In genomic region chr3:46163551-46163981, GRCh38 we compare ENCODE assay signal across 22 cellular contexts. TPM values are rescaled to one million over a fixed set of nuclear protein-coding genes. Genes with fewer than 3 reads are reported as not detected.
DNase-seq lines count a peak whose midpoint lies in the region; ATAC-seq, FAIRE-seq and TF ChIP-seq lines count a peak whose summit lies in the region.
"Had no signal": no experiment of that assay in that cellular context is flagged by ENCODE, and none has a peak within 500 bp of the region (broad histone marks: within the 10 kb centered on the region; RNA-seq: fewer than 3 reads in every experiment).

No MANE protein-coding gene starts in this region.

- H3K36me3 ChIP-seq in HUES64 (ENCODE audit: insufficient read depth, low read length): no peaks in the 10 kb centered on the region
- no peaks in the 10 kb centered on the region for H3K36me3 ChIP-seq in K562 (ENCODE audit: control insufficient read depth, insufficient read depth, low read length)
- H3K36me3 ChIP-seq: SJCRH30 had no signal

- no peaks in the 10 kb centered on the region for H3K27me3 ChIP-seq in HUES64 (ENCODE audit: insufficient read depth, low read length)
- H3K27me3 ChIP-seq in K562 (ENCODE audit: control insufficient read depth in 2 of 2, insufficient read depth in 2 of 2, low read length in 2 of 2): no peaks in the 10 kb centered on the region; a peak in 1 of 5 replicates
- H3K27me3 ChIP-seq: SJCRH30 had no signal

- H3K9me3 ChIP-seq in HUES64 (ENCODE audit: insufficient read depth, low read depth, low read length): no peaks in the 10 kb centered on the region
- no peaks in the 10 kb centered on the region for H3K9me3 ChIP-seq in K562 (replicated peaks; ENCODE audit: control insufficient read depth, insufficient read depth, low read depth, low read length)
- H3K9me3 ChIP-seq: SJCRH30 had no signal

- no peaks in the 10 kb centered on the region for H3K4me1 Mint-ChIP-seq in natural killer cell
- H3K4me1 Mint-ChIP-seq: activated T-helper 17 cell treated with anti-CD3 and anti-CD28 coated beads, Interleukin-2, amount 50 U/mL, for 72 hours had no signal

- ATAC-seq in K562 (no peak), HG02870 (IDR thresholded peaks at IDR 0.05; ENCODE audit: unreplicated experiment) (no peak), natural killer cell (no peak), GM18505 (IDR thresholded peaks at IDR 0.05; ENCODE audit: unreplicated experiment) (no peak)
- ATAC-seq: activated T-helper 17 cell treated with anti-CD3 and anti-CD28 coated beads, Interleukin-2, amount 50 U/mL, for 72 hours; CD8-positive, alpha-beta T cell; stimulated activated naive CD8-positive, alpha-beta T cell treated with anti-CD3 and anti-CD28 coated beads, Interleukin-15, amount 100 ng/mL, for 72 hours had no signal

- peaks cover 0 to 3% of the 10 kb centered on the region in 2 donors for H3K9me3 Mint-ChIP-seq in natural killer cell
- H3K9me3 Mint-ChIP-seq: CD8-positive, alpha-beta T cell had no signal

- TF ChIP-seq EP300 in K562 (IDR thresholded peaks at IDR 0.05; ENCODE audit: low read length): no peak

- no peaks in the 10 kb centered on the region for H3K9me1 ChIP-seq in K562 (ENCODE audit: control insufficient read depth, insufficient read depth, low read length)

- 76% methylated on average over 3 of the region's 3 CpGs for whole genome bisulfite sequencing in HUES64
- WGBS in K562 (ENCODE audit: insufficient coverage, low coverage, missing lambda C conversion rate): 0% methylated on average over 3 of the region's 3 CpGs

- intact Hi-C loops in K562 (cut with micrococcal nuclease) (no loop called here), natural killer cell (cut with micrococcal nuclease) (no loop called here)

- H3K4me1 ChIP-seq in HUES64 (ENCODE audit: insufficient read depth, low read length) (peaks cover 9% of the 10 kb centered on the region), K562 (replicated peaks in 1 of 2; ENCODE audit: control insufficient read depth in 2 of 2, insufficient read depth in 2 of 2, low read length in 2 of 2) (no peaks in the 10 kb centered on the region)
- H3K4me1 ChIP-seq: SJCRH30 had no signal

- H3K79me2 ChIP-seq in K562 (ENCODE audit: control insufficient read depth, insufficient read depth, low read length): no peaks in the 10 kb centered on the region

- H3K27me3 Mint-ChIP-seq in natural killer cell (ENCODE audit: low read depth in 2 of 2): peaks cover 0 to 2% of the 10 kb centered on the region in 2 donors
- H3K27me3 Mint-ChIP-seq: activated CD4-positive, alpha-beta memory T cell treated with anti-CD3 and anti-CD28 coated beads for 36 hours; activated T-helper 17 cell treated with anti-CD3 and anti-CD28 coated beads, Interleukin-2, amount 50 U/mL, for 72 hours had no signal

- H3K4me3 ChIP-seq in HUES64 (ENCODE audit: low read length): no peak overlapping the region
- H3K4me3 ChIP-seq in K562: no peak overlapping the region
- H3K4me3 ChIP-seq: SJCRH30 had no signal

- no peak overlapping the region for H3K9ac ChIP-seq in HUES64 (ENCODE audit: low read depth, low read length)
- H3K9ac ChIP-seq in K562 (ENCODE audit: insufficient read depth in 1 of 2, low read depth in 2 of 2, low read length in 2 of 2): no peak overlapping the region

- no TSS peak for BruUV-seq in K562 (replicated peaks; lab: Mats Ljungman, UMichigan)

- TF ChIP-seq CTCF in K562 (IDR thresholded peaks at IDR 0.05 in 2 of 3, conservative IDR thresholded peaks at IDR 0.05 in 1 of 3; ENCODE audit: insufficient read depth in 2 of 3, low read depth in 1 of 3, low read length in 3 of 3): no peak
- no peak for TF ChIP-seq CTCF in natural killer cell (IDR thresholded peaks at IDR 0.05)

- FAIRE-seq in K562 (lab: Jason Lieb, UNC): no peak
- FAIRE-seq: small intestine had no signal

- no peak for TF ChIP-seq POLR2A in K562 (conservative IDR thresholded peaks at IDR 0.05)
- no peak for TF ChIP-seq POLR2A in GM18505 (IDR thresholded peaks at IDR 0.05; ENCODE audit: borderline replicate concordance, extremely low read depth, insufficient read depth, insufficient read length)

- in situ Hi-C loops in K562 (cut with MboI): no loop called here

- H3K27ac Mint-ChIP-seq in natural killer cell: no peak overlapping the region
- H3K27ac Mint-ChIP-seq: activated CD4-positive, alpha-beta memory T cell treated with anti-CD3 and anti-CD28 coated beads for 36 hours; activated T-helper 17 cell treated with anti-CD3 and anti-CD28 coated beads, Interleukin-2, amount 50 U/mL, for 72 hours; CD8-positive, alpha-beta T cell; stimulated activated naive CD8-positive, alpha-beta T cell treated with anti-CD3 and anti-CD28 coated beads, Interleukin-15, amount 100 ng/mL, for 72 hours had no signal

- H3K4me2 ChIP-seq in K562 (ENCODE audit: insufficient read depth, low read length): no peak overlapping the region

- H3K4me3 Mint-ChIP-seq in natural killer cell: no peak overlapping the region
- H3K4me3 Mint-ChIP-seq: activated CD4-positive, alpha-beta memory T cell treated with anti-CD3 and anti-CD28 coated beads for 36 hours; activated T-helper 17 cell treated with anti-CD3 and anti-CD28 coated beads, Interleukin-2, amount 50 U/mL, for 72 hours; CD8-positive, alpha-beta T cell; stimulated activated naive CD8-positive, alpha-beta T cell treated with anti-CD3 and anti-CD28 coated beads, Interleukin-15, amount 100 ng/mL, for 72 hours had no signal

- no peak overlapping the region for H2AFZ ChIP-seq in K562 (ENCODE audit: low read depth, low read length)

- peaks cover 6% of the 10 kb centered on the region for H3K36me3 Mint-ChIP-seq in natural killer cell
- H3K36me3 Mint-ChIP-seq: activated CD4-positive, alpha-beta memory T cell treated with anti-CD3 and anti-CD28 coated beads for 36 hours; CD8-positive, alpha-beta T cell had no signal

- DNase-seq in COLO668 (lab: John Stamatoyannopoulos, UW; ENCODE audit: unreplicated experiment): peak; percentile 9
- no peak for DNase-seq in K562 (ENCODE audit: extremely low read depth in 1 of 4, low spot score in 3 of 4)
- peak; percentile 21 for DNase-seq in iris pigment epithelial cell (ENCODE audit: low read depth)
- DNase-seq in NCI-H1105 treated with DMSO at 0.1 percent for 48 hours (lab: John Stamatoyannopoulos, UW): no peak
- no peak for DNase-seq in natural killer cell
- DNase-seq: ACHN; activated CD4-positive, alpha-beta memory T cell treated with anti-CD3 and anti-CD28 coated beads for 36 hours; CD8-positive, alpha-beta T cell; Karpas-422; midbrain; NCI-H187; NCI-H748 treated with DMSO at 0.1 percent for 48 hours; occipital lobe; SJCRH30; small intestine; stimulated activated naive CD8-positive, alpha-beta T cell treated with anti-CD3 and anti-CD28 coated beads, Interleukin-15, amount 100 ng/mL, for 72 hours; T1000 had no signal

- H3K27ac ChIP-seq in HUES64 (ENCODE audit: low read depth, low read length) (peak overlapping the region; percentile 53; the same call in 1 of the 2 replicates), K562 (ENCODE audit: extremely low read depth, low read depth, low read length) (no peak overlapping the region)
- H3K27ac ChIP-seq: SJCRH30 had no signal

- TF ChIP-seq RAD21 in K562 (CRISPR knock-in tag; conservative IDR thresholded peaks at IDR 0.05 in 1 of 2, IDR thresholded peaks at IDR 0.05 in 1 of 2): no peak

- POLR2A ChIA-PET in K562 (lab: Yijun Ruan, JAX): no interaction called here

- CTCF ChIA-PET in K562 (lab: Yijun Ruan, JAX; ENCODE audit: low intra/inter-chr PET ratio): no interaction called here

- H4K20me1 ChIP-seq in K562 (replicated peaks; ENCODE audit: control insufficient read depth, insufficient read depth, low read length): no peaks in the 10 kb centered on the region

TF ChIP-seq in K562, 482 proteins besides CTCF, POLR2A, EP300 and RAD21:
- TF ChIP-seq MAFG (tag; conservative IDR thresholded peaks at IDR 0.05) (0 out of 2 replicates have a peak, but pooled peaks have one; percentile 1), RFX5 (IDR thresholded peaks at IDR 0.05; ENCODE audit: low read depth, low read length) (no peak), ELF4 (CRISPR knock-in tag; IDR thresholded peaks at IDR 0.05) (no peak)
TF ChIP-seq in K562: peak in this region for 1.

RNA-seq across cellular contexts. Expression of gene CCR1, which starts 44.5 kb away (rescaled TPM):
- polyA plus RNA-seq in HUES64 (2013, experiment 1 of 2): 0.10 TPM
- 0.13 TPM for polyA plus RNA-seq in HUES64 (2013, experiment 2 of 2)
- total RNA-seq in K562 (2011; cell fraction: chromatin; rRNA removed; ENCODE audit: low replicate concordance): not detected in 2 replicates
- not detected in 2 replicates for total RNA-seq in K562 (2011; cell fraction: nucleolus; rRNA removed)
- total RNA-seq in K562 (2011; cell fraction: nucleoplasm; rRNA removed): not detected in 2 replicates
- not detected in 2 replicates for total RNA-seq in K562 (2014; rRNA removed)
- not detected in 2 replicates for total RNA-seq in K562 (2014; rRNA removed; fragmentation: Illumina TruSeq; extraction: Trizol)
- not detected in 2 replicates for total RNA-seq in K562 (2015; rRNA removed; fragmentation: Illumina TruSeq; extraction: Trizol)
- 0.09 TPM in 1 of 2 replicates, not detected in the other for total RNA-seq in K562 (2021)
- not detected in 2 replicates for polyA plus RNA-seq in K562 (2011; rRNA removed)
- polyA plus RNA-seq in K562 (2011; cell fraction: cytosol; rRNA removed): not detected in 2 replicates
- polyA plus RNA-seq in K562 (2011; cell fraction: nucleus; rRNA removed): not detected in 2 replicates
- polyA plus RNA-seq in K562 (2012): not detected in 2 replicates
- polyA plus RNA-seq in K562 (2014; fragmentation: Illumina TruSeq; extraction: Trizol): not detected in 2 replicates
- not detected for polyA plus RNA-seq in K562 (2014; fragmentation: Nextera tagmentation; extraction: Ambion mirVana)
- polyA plus RNA-seq in K562 (2014; rRNA removed): not detected in 2 replicates
- polyA minus RNA-seq in K562 (2011; rRNA and poly(A)+ RNA removed): not detected in 2 replicates
- not detected in 2 replicates for polyA minus RNA-seq in K562 (2011; cell fraction: cytosol; rRNA and poly(A)+ RNA removed)
- not detected in 2 replicates for polyA minus RNA-seq in K562 (2011; cell fraction: nucleus; rRNA and poly(A)+ RNA removed)
- 10 to 100 TPM in 1 of 3 donors, 1 to 10 TPM in 2; 2.1 to 26.0 (median 3.8) TPM for total RNA-seq in natural killer cell
- total RNA-seq: dermis microvascular lymphatic vessel endothelial cell, SJCRH30 had no signal

Comparison
In these comparisons a context has a peak if more than half of its experiments do, and no peak if none do; other contexts are left out.
1. DNase-seq: peak in COLO668 (single experiment) and iris pigment epithelial cell (single experiment); none in K562 (0 of 4), NCI-H1105 treated with DMSO at 0.1 percent for 48 hours (single experiment) and natural killer cell (single experiment).